In the genomic region with DNA sequence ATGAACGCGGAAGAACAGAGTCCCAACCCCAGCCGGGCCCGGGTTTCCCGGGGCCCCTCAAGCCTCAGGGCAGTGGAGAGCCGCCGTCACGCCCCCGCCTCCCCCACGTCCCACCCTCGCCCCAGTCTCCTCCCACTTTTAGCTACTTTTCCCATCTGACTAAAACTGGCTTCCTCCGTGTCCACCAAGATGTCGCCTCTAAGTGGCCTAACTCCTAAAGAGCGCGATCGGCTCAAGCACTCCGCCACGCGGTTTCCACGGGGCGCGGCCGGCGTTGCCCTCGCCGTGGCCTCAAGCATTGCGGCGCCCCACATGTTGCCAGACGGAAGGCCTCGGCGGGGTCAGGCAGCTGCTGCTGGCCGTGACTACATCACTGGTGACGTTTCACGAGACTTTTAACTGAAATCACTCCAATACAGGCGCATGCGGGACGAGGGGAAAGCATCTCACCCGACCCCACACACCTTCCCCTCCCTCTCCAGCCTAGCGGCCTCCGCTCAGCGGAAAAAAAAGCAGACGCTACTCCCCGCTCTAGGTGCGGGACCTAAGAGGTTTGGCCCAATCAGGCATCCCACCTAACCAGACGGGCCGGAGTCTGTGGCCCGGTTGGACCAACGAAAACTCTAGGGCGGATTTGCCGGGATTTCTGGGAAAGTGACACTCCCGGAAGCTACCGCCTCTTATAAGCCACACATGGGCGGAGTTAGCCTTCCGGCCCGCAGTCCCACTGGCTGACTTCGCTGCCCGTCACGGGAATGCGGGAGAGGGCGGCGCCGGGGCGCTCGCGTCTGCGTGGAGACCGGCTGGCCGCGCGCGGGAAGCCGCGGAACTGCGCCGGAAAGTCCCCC, we compare ENCODE assay signal across 8 cellular contexts. TPM values are rescaled to one million over a fixed set of nuclear protein-coding genes. Genes with fewer than 3 reads are reported as not detected.
DNase-seq lines count a peak whose midpoint lies in the region; ATAC-seq and TF ChIP-seq lines count a peak whose summit lies in the region.

A gene (plus strand): TSS at position 785 of the 848 bp plus-strand sequence. CDS start 3,251 bp downstream, outside the sequence.

- peak within 1 kb of the TSS; percentile 91 for H2AFZ ChIP-seq in SU-DHL-6 (ENCODE audit: low read depth, low read length, severe bottlenecking)

- H4K20me1 ChIP-seq in SU-DHL-6 (ENCODE audit: low read depth, low read length) = peaks cover 17% of the 10 kb centered on the region; the same call in 1 of the 2 replicates

- H3K79me2 ChIP-seq in SU-DHL-6 (ENCODE audit: insufficient read depth, low read length) = peaks cover 34% of the 10 kb centered on the region

- H3K9me3 Mint-ChIP-seq in activated naive CD8-positive, alpha-beta T cell treated with anti-CD3 and anti-CD28 coated beads, Interleukin-2, amount 10 ng/mL, durations not matched to agents 7 days and 5 days = no peaks in the 10 kb centered on the region
- peaks cover 15% of the 10 kb centered on the region for H3K9me3 Mint-ChIP-seq in glutamatergic neuron (ENCODE audit: unreplicated experiment)
- H3K9me3 Mint-ChIP-seq in osteocyte (ENCODE audit: unreplicated experiment) = no peaks in the 10 kb centered on the region

- no peaks in the 10 kb centered on the region for H3K27me3 Mint-ChIP-seq in activated naive CD8-positive, alpha-beta T cell treated with anti-CD3 and anti-CD28 coated beads, Interleukin-2, amount 10 ng/mL, durations not matched to agents 7 days and 5 days
- peaks cover 5% of the 10 kb centered on the region for H3K27me3 Mint-ChIP-seq in glutamatergic neuron (ENCODE audit: unreplicated experiment)
- no peaks in the 10 kb centered on the region for H3K27me3 Mint-ChIP-seq in osteocyte (ENCODE audit: unreplicated experiment)

- H3K27me3 ChIP-seq in SU-DHL-6 (ENCODE audit: low read length) (no peaks in the 10 kb centered on the region), thymus (ENCODE audit: control insufficient read depth, insufficient read depth) (no peaks in the 10 kb centered on the region)

- H3K4me3 ChIP-seq in SU-DHL-6 (ENCODE audit: insufficient read depth, low read length, poor library complexity, severe bottlenecking) (peak within 1 kb of the TSS; percentile 83), thymus (ENCODE audit: low read length) (peak within 1 kb of the TSS; percentile 62)

- no peak for TF ChIP-seq CTCF in SU-DHL-6 (IDR thresholded peaks at IDR 0.05; ENCODE audit: insufficient read depth, low read length, poor library complexity, severe bottlenecking)
- TF ChIP-seq CTCF in glutamatergic neuron (IDR thresholded peaks at IDR 0.05; ENCODE audit: partially characterized antibody, unreplicated experiment) = no peak
- TF ChIP-seq CTCF in osteocyte (IDR thresholded peaks at IDR 0.05) = peak; percentile 7

- H3K27ac ChIP-seq in SU-DHL-6 (ENCODE audit: low read depth, low read length) = peak within 1 kb of the TSS; percentile 91
- peak within 1 kb of the TSS; percentile 99 for H3K27ac ChIP-seq in thymus (ENCODE audit: low read depth)

- DNase-seq in NCI-H128 (lab: John Stamatoyannopoulos, UW; ENCODE audit: unreplicated experiment) (peak; percentile 94), glutamatergic neuron (peak; percentile 96), osteocyte (ENCODE audit: extremely low spot score, unreplicated experiment) (peak; percentile 98)
- peak; percentile 95 for DNase-seq in activated naive CD8-positive, alpha-beta T cell treated with anti-CD3 and anti-CD28 coated beads, Interleukin-2, amount 10 ng/mL, durations not matched to agents 7 days and 5 days

- H3K36me3 Mint-ChIP-seq in activated naive CD8-positive, alpha-beta T cell treated with anti-CD3 and anti-CD28 coated beads, Interleukin-2, amount 10 ng/mL, durations not matched to agents 7 days and 5 days = peaks cover 5% of the 10 kb centered on the region
- H3K36me3 Mint-ChIP-seq in glutamatergic neuron (ENCODE audit: unreplicated experiment) (no peaks in the 10 kb centered on the region), osteocyte (ENCODE audit: unreplicated experiment) (no peaks in the 10 kb centered on the region)

- H3K27ac Mint-ChIP-seq in activated naive CD8-positive, alpha-beta T cell treated with anti-CD3 and anti-CD28 coated beads, Interleukin-2, amount 10 ng/mL, durations not matched to agents 7 days and 5 days = peak within 1 kb of the TSS; percentile 99
- H3K27ac Mint-ChIP-seq in glutamatergic neuron (ENCODE audit: unreplicated experiment) (peak within 1 kb of the TSS; percentile 96), osteocyte (ENCODE audit: unreplicated experiment) (peak within 1 kb of the TSS; percentile 100)

- peak within 1 kb of the TSS; percentile 88 for H3K4me2 ChIP-seq in SU-DHL-6 (ENCODE audit: low read depth, low read length, poor library complexity, severe bottlenecking)

- H3F3A ChIP-seq in SU-DHL-6 (ENCODE audit: insufficient read depth) = peaks cover 5% of the 10 kb centered on the region; the same call in 1 of the 2 replicates

- H3K9me2 ChIP-seq in SU-DHL-6 (replicated peaks; ENCODE audit: insufficient read depth, low read length) = no peaks in the 10 kb centered on the region

- H3K4me3 Mint-ChIP-seq in activated naive CD8-positive, alpha-beta T cell treated with anti-CD3 and anti-CD28 coated beads, Interleukin-2, amount 10 ng/mL, durations not matched to agents 7 days and 5 days = peak within 1 kb of the TSS; percentile 86
- H3K4me3 Mint-ChIP-seq in glutamatergic neuron (ENCODE audit: unreplicated experiment) = peak within 1 kb of the TSS; percentile 97
- H3K4me3 Mint-ChIP-seq in osteocyte (ENCODE audit: unreplicated experiment) = peak within 1 kb of the TSS; percentile 97

- ATAC-seq in HG02678 (IDR thresholded peaks at IDR 0.05; ENCODE audit: unreplicated experiment) = peak; percentile 85
- ATAC-seq in activated naive CD8-positive, alpha-beta T cell treated with anti-CD3 and anti-CD28 coated beads, Interleukin-2, amount 10 ng/mL, durations not matched to agents 7 days and 5 days (ENCODE audit: low read depth) = peak; percentile 81

- POLR2A ChIA-PET in activated naive CD8-positive, alpha-beta T cell treated with anti-CD3 and anti-CD28 coated beads, Interleukin-2, amount 10 ng/mL, durations not matched to agents 7 days and 5 days (lab: Charles Lee) = interaction anchor here (0.7 to 3.3 kb wide), 11 partner anchors 9 to 208 kb away, joined by 3 to 74 read pairs (median 3); a partner anchor contains a TSS

- H3K36me3 ChIP-seq in SU-DHL-6 (ENCODE audit: low read length) (no peaks in the 10 kb centered on the region), thymus (ENCODE audit: control insufficient read depth, insufficient read depth) (peaks cover 8% of the 10 kb centered on the region)

- H3K9me3 ChIP-seq in SU-DHL-6 (ENCODE audit: insufficient read depth, low read length) (no peaks in the 10 kb centered on the region), thymus (ENCODE audit: control insufficient read depth) (peaks cover 1% of the 10 kb centered on the region)

- peaks cover 11% of the 10 kb centered on the region for H3K4me1 ChIP-seq in thymus (ENCODE audit: control insufficient read depth, insufficient read depth, low read length)

- WGBS in thymus = under 1% methylated on average over 75 of the region's 75 CpGs

- TF ChIP-seq POLR2A in GM10847 (IDR thresholded peaks at IDR 0.05; ENCODE audit: extremely low read depth, insufficient read length) = peak; percentile 61

- peak within 1 kb of the TSS; percentile 98 for H3K9ac ChIP-seq in SU-DHL-6 (ENCODE audit: low read length)

- H3K4me1 Mint-ChIP-seq in activated naive CD8-positive, alpha-beta T cell treated with anti-CD3 and anti-CD28 coated beads, Interleukin-2, amount 10 ng/mL, durations not matched to agents 7 days and 5 days = peaks cover 16% of the 10 kb centered on the region
- H3K4me1 Mint-ChIP-seq in glutamatergic neuron (ENCODE audit: low read depth, unreplicated experiment) (peaks cover 7% of the 10 kb centered on the region), osteocyte (ENCODE audit: unreplicated experiment) (peaks cover 21% of the 10 kb centered on the region)

RNA-seq across cellular contexts. Expression of the gene that starts here (rescaled TPM):
- total RNA-seq in activated naive CD8-positive, alpha-beta T cell treated with anti-CD3 and anti-CD28 coated beads, Interleukin-2, amount 10 ng/mL, durations not matched to agents 7 days and 5 days = 10 to 100 TPM; 29.9 to 31.9 TPM
- 12.6 TPM for total RNA-seq in glutamatergic neuron (ENCODE audit: unreplicated experiment)
- 12.4 and 14.0 TPM in 2 replicates for total RNA-seq in osteocyte
- 22.6 TPM for polyA plus RNA-seq in thymus

Comparison
In these comparisons a context has a peak if more than half of its experiments do, and no peak if none do; other contexts are left out.
1. Peak in every context shown above with its lines: DNase-seq, ATAC-seq, H3K4me3 ChIP-seq and H3K27ac ChIP-seq.